25 cellular contexts compared by ENCODE assay signal in genomic region chr5:54379590-54379989, GRCh38.
DNase-seq lines count a peak whose midpoint lies in the region; ATAC-seq, FAIRE-seq and TF ChIP-seq lines count a peak whose summit lies in the region.
"Had no signal": no experiment of that assay in that cellular context is flagged by ENCODE, and none has a peak within 500 bp of the region (broad histone marks: within the 10 kb centered on the region; RNA-seq: fewer than 3 reads in every experiment).

No MANE protein-coding gene starts in this region.

- H3K27ac ChIP-seq in GM12878 (ENCODE audit: control insufficient read depth, insufficient read depth), result no peak overlapping the region
- H3K27ac ChIP-seq: C4-2B had no signal

- H3K27ac Mint-ChIP-seq in osteocyte (ENCODE audit: unreplicated experiment), result no peak overlapping the region

- CTCF ChIA-PET in GM12878 (lab: Yijun Ruan, JAX), result interaction anchor here (0.5 to 3.3 kb wide), 16 partner anchors 9 to 1041 kb away, joined by 3 to 23 read pairs (median 4); no protein-coding TSS in a partner anchor

- no peaks in the 10 kb centered on the region for H3K9me3 ChIP-seq in GM12878 (replicated peaks; ENCODE audit: control insufficient read depth, insufficient read depth, low read length)

- TF ChIP-seq EP300 in GM12878 (IDR thresholded peaks at IDR 0.05; ENCODE audit: borderline replicate concordance in 1 of 2, control insufficient read depth in 1 of 2, low read depth in 2 of 2, low read length in 2 of 2), result no peak

- BruUV-seq in GM12878 (replicated peaks; lab: Mats Ljungman, UMichigan), result no TSS peak

- no peaks in the 10 kb centered on the region for H3K36me3 Mint-ChIP-seq in osteocyte (ENCODE audit: unreplicated experiment)

- TF ChIP-seq RAD21 in GM12878 (IDR thresholded peaks at IDR 0.05; ENCODE audit: insufficient read depth, low read depth, low read length), result peak; percentile 45; the same call in 1 of the 2 replicates

- H3K79me2 ChIP-seq in GM12878 (ENCODE audit: control insufficient read depth, insufficient read depth, low read length), result no peaks in the 10 kb centered on the region

- H3K36me3 ChIP-seq in GM12878 (ENCODE audit: control insufficient read depth in 2 of 2, insufficient read depth in 2 of 2, low read length in 1 of 2), result no peaks in the 10 kb centered on the region

- H3K27me3 ChIP-seq in GM12878 (replicated peaks in 1 of 2; ENCODE audit: control insufficient read depth in 2 of 2, insufficient read depth in 2 of 2, low read length in 1 of 2), result no peaks in the 10 kb centered on the region

- no peak for FAIRE-seq in GM12878 (lab: Jason Lieb, UNC)
- FAIRE-seq: GM12891, GM18507, H1, HTR-8/SVneo had no signal

- peaks cover 11% of the 10 kb centered on the region for H3K4me1 Mint-ChIP-seq in osteocyte (ENCODE audit: unreplicated experiment)
- H3K4me1 Mint-ChIP-seq: CD8-positive, alpha-beta memory T cell had no signal

- POLR2A ChIA-PET in GM12878 (lab: Charles Lee), result interaction anchor here (0.7 to 1.3 kb wide), 3 partner anchors 26 to 110 kb away, joined by 3 read pairs; no protein-coding TSS in a partner anchor

- no peak for TF ChIP-seq POLR2A in GM12878 (IDR thresholded peaks at IDR 0.05; ENCODE audit: low read depth, low read length)

- no peak for DNase-seq in GM12878 (ENCODE audit: low read depth, low spot score)
- no peak for DNase-seq in epithelial cell of proximal tubule (ENCODE audit: low read depth)
- no peak for DNase-seq in osteocyte (ENCODE audit: extremely low spot score, unreplicated experiment)
- no peak for DNase-seq in activated gamma-delta T cell treated with Interleukin-2 at 50 U/mL for 16 hours
- DNase-seq in NCI-H526 (lab: John Stamatoyannopoulos, UW), result no peak
- no peak for DNase-seq in stimulated activated CD4-positive, alpha-beta T cell treated with anti-CD3 and anti-CD28 coated beads, Interleukin-2, amount 100 ng/mL, for 24 hours
- DNase-seq: ACHN; AML-193; CD8-positive, alpha-beta memory T cell; GDM1; IMR-90; MV-4-11; NCI-H1105 treated with DMSO at 0.1 percent for 48 hours; NCI-H2029 treated with DMSO at 0.1 percent for 48 hours; NCI-H2171; NCI-H345; NCI-H524; OCI-M1; Right ventricle myocardium superior had no signal

- no peaks in the 10 kb centered on the region for H3K4me1 ChIP-seq in GM12878 (ENCODE audit: control insufficient read depth, insufficient read depth, low read length)

- H3K4me3 ChIP-seq in GM12878 (no peak overlapping the region), epithelial cell of proximal tubule (ENCODE audit: low read depth, low read length) (no peak overlapping the region)

- no peaks in the 10 kb centered on the region for H4K20me1 ChIP-seq in GM12878 (ENCODE audit: control insufficient read depth, insufficient read depth)

- no peak overlapping the region for H3K9ac ChIP-seq in GM12878 (ENCODE audit: control insufficient read depth, insufficient read depth, low read length)

- RAD21 ChIA-PET in GM12878 (lab: Charles Lee; ENCODE audit: unreplicated experiment), result interaction anchor here (0.6 to 2.7 kb wide), 5 partner anchors 9 to 110 kb away, joined by 3 to 17 read pairs (median 5); no protein-coding TSS in a partner anchor

- WGBS in GM12878 (ENCODE audit: insufficient coverage, insufficient replicate concordance, low lambda C conversion rate, missing lambda C conversion rate), result 19% methylated on average over 2 of the region's 2 CpGs

- in situ Hi-C loops in GM12878 (cut with MboI), result no loop called here

- H3K4me3 Mint-ChIP-seq in osteocyte (ENCODE audit: unreplicated experiment), result no peak overlapping the region
- H3K4me3 Mint-ChIP-seq: CD8-positive, alpha-beta memory T cell had no signal

- H3K4me2 ChIP-seq in GM12878 (ENCODE audit: control insufficient read depth, insufficient read depth), result no peak overlapping the region

- SMC1A ChIA-PET in GM12878 (lab: Charles Lee; ENCODE audit: uncharacterized antibody, unreplicated experiment), result interaction anchor here (0.7 to 2.7 kb wide), 13 partner anchors 9 to 110 kb away, joined by 3 to 17 read pairs (median 4); no protein-coding TSS in a partner anchor

- intact Hi-C loops in GM12878 (cut with micrococcal nuclease; ENCODE audit: unreplicated experiment), result no loop called here

- peak; percentile 2 for TF ChIP-seq CTCF in GM12873 (IDR thresholded peaks at IDR 0.05; ENCODE audit: insufficient read depth, low read depth, low read length, missing control alignments)
- TF ChIP-seq CTCF in GM12878 (IDR thresholded peaks at IDR 0.05 in 2 of 3, conservative IDR thresholded peaks at IDR 0.05 in 1 of 3; ENCODE audit: control insufficient read depth in 2 of 3, extremely low read depth in 1 of 3, insufficient read depth in 1 of 3, low read depth in 3 of 3, low read length in 3 of 3), result peak in 2 of 3 experiments; percentile 9 to 25; a peak in 2 of 6 replicates
- TF ChIP-seq CTCF in epithelial cell of proximal tubule (conservative IDR thresholded peaks at IDR 0.05; ENCODE audit: low read depth, low read length), result peak; percentile 13
- TF ChIP-seq CTCF in osteocyte (IDR thresholded peaks at IDR 0.05), result peak; percentile 25

- H2AFZ ChIP-seq in GM12878 (ENCODE audit: control insufficient read depth, low read depth, low read length), result no peak overlapping the region

- no peaks in the 10 kb centered on the region for H3K9me3 Mint-ChIP-seq in osteocyte (ENCODE audit: unreplicated experiment)

- peaks cover 28% of the 10 kb centered on the region for H3K27me3 Mint-ChIP-seq in osteocyte (ENCODE audit: unreplicated experiment)

- no peak for ATAC-seq in GM12878

TF ChIP-seq in GM12878, 131 proteins besides CTCF, POLR2A, EP300 and RAD21 (continues in another document):
- TF ChIP-seq ZNF592 (IDR thresholded peaks at IDR 0.05) (no peak), ZBTB40 (IDR thresholded peaks at IDR 0.05; ENCODE audit: borderline replicate concordance) (no peak), SP1 (IDR thresholded peaks at IDR 0.05; ENCODE audit: low read depth, low read length) (no peak), JUNB (IDR thresholded peaks at IDR 0.05) (no peak), WRNIP1 (IDR thresholded peaks at IDR 0.05; ENCODE audit: borderline replicate concordance, low read depth, low read length) (no peak), TCF12 (IDR thresholded peaks at IDR 0.05; ENCODE audit: low read depth, low read length) (no peak)
